13 cellular contexts compared by ENCODE assay signal in the genomic region with DNA sequence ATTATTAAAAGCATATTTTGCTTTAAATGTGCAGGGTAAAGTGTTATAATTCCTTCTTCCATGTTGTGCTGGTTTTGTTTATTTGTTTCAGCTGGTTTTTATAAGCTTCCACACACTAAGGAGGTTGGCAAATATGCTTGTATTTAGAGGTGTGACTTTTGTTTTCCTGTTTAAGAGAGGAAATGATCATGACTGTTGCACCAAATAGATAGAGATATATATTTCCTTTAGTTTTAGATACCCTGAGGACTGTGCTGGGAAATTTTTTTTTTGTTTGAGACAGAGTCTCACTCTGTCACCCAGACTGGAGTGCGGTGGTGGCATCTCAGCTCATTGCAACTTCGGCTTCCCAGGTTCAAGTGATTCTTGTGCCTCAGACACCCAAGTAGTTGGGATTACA.
"Had no signal": no experiment of that assay in that cellular context is flagged by ENCODE, and none has a peak within 500 bp of the region (broad histone marks: within the 10 kb centered on the region; RNA-seq: fewer than 3 reads in every experiment).

No MANE protein-coding gene starts in this region.

- H3K9me3 Mint-ChIP-seq: activated naive CD8-positive, alpha-beta T cell treated with anti-CD3 and anti-CD28 coated beads for 36 hours; dendritic cell treated with granulocyte-macrophage colony-stimulating factor and Interleukin-4, amounts not matched to agents 40 ng/mL and 50 ng/mL, for 4 days; mesothelial cell of epicardium had no signal

- DNase-seq: activated CD4-positive, alpha-beta T cell treated with anti-CD3 and anti-CD28 coated beads, Interleukin-2, amount 50 U/mL, for 48 hours; activated naive CD8-positive, alpha-beta T cell treated with anti-CD3 and anti-CD28 coated beads for 36 hours; amniotic stem cell; effector memory CD4-positive, alpha-beta T cell; foreskin fibroblast; islet precursor cell; lower lobe of right lung; stimulated activated CD4-positive, alpha-beta T cell treated with anti-CD3 and anti-CD28 coated beads, Interleukin-2, amount 100 ng/mL, for 24 hours; stimulated activated naive CD4-positive, alpha-beta T cell treated with Interleukin-2 at 50 U/mL for 16 hours; T1000 had no signal

- H3K4me3 Mint-ChIP-seq: activated naive CD8-positive, alpha-beta T cell treated with anti-CD3 and anti-CD28 coated beads for 36 hours; dendritic cell treated with granulocyte-macrophage colony-stimulating factor and Interleukin-4, amounts not matched to agents 40 ng/mL and 50 ng/mL, for 4 days; mesothelial cell of epicardium had no signal

- H3K27me3 Mint-ChIP-seq: activated naive CD8-positive, alpha-beta T cell treated with anti-CD3 and anti-CD28 coated beads for 36 hours; dendritic cell treated with granulocyte-macrophage colony-stimulating factor and Interleukin-4, amounts not matched to agents 40 ng/mL and 50 ng/mL, for 4 days; progenitor cell of endocrine pancreas had no signal

- H3K27ac Mint-ChIP-seq: activated naive CD8-positive, alpha-beta T cell treated with anti-CD3 and anti-CD28 coated beads for 36 hours; dendritic cell treated with granulocyte-macrophage colony-stimulating factor and Interleukin-4, amounts not matched to agents 40 ng/mL and 50 ng/mL, for 4 days; mesothelial cell of epicardium; progenitor cell of endocrine pancreas had no signal

- ATAC-seq: lower lobe of right lung had no signal
